In the genomic region with DNA sequence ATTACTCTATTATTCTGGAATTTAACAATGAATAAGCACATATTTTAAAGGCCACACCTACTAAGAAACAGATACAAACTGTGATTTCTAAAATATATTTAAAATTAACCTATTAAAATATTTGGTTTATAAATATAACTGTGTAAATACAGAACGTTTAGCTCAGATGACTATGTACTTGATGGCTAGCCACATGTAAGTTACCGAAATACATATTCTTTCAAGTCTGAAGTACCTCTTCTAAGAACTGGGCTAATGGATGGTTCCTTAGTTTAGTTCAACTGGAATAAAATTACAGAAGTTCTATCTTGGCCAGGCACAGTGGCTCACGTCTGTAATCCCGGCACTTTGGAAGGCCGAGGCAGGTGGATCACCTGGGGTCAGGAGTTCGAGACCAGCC, we compare ENCODE assay signal across 26 cellular contexts. TPM values are rescaled to one million over a fixed set of nuclear protein-coding genes. Genes with fewer than 3 reads are reported as not detected.
"Had no signal": no experiment of that assay in that cellular context is flagged by ENCODE, and none has a peak within 500 bp of the region (broad histone marks: within the 10 kb centered on the region; RNA-seq: fewer than 3 reads in every experiment).

No MANE protein-coding gene starts in this region.

- H3K4me3 Mint-ChIP-seq: immature natural killer cell; naive thymus-derived CD4-positive, alpha-beta T cell; nephron; neural progenitor cell; stimulated activated naive B cell treated with anti-CD40 and anti-IgM and Interleukin-4, amounts not matched to agents 10 μg/mL and 1 μg/mL and 100 μg/mL, for 72 hours; stimulated activated naive CD8-positive, alpha-beta T cell treated with anti-CD3 and anti-CD28 coated beads, Interleukin-15, Interleukin-2, amounts not matched to agents 100 ng/mL and 50 ng/mL, for 24 hours had no signal

- H3K27me3 ChIP-seq: esophagus muscularis mucosa, foreskin keratinocyte, neural progenitor cell, right lobe of liver, tibial nerve, upper lobe of left lung, uterus had no signal

- H3K36me3 ChIP-seq: esophagus muscularis mucosa, right lobe of liver, thoracic aorta, tibial nerve, upper lobe of left lung, uterus had no signal

- H3K4me1 ChIP-seq: esophagus muscularis mucosa, foreskin keratinocyte, neural progenitor cell, parathyroid adenoma, right lobe of liver, tibial nerve, upper lobe of left lung, uterus had no signal

- H3K79me2 ChIP-seq: parathyroid adenoma had no signal

- ATAC-seq: foreskin keratinocyte; naive thymus-derived CD4-positive, alpha-beta T cell; right lobe of liver; stimulated activated naive B cell treated with anti-CD40 and anti-IgM and Interleukin-4, amounts not matched to agents 10 μg/mL and 1 μg/mL and 100 μg/mL, for 72 hours had no signal

- H3K9me3 Mint-ChIP-seq: immature natural killer cell; nephron; neural progenitor cell; stimulated activated naive CD8-positive, alpha-beta T cell treated with anti-CD3 and anti-CD28 coated beads, Interleukin-15, Interleukin-2, amounts not matched to agents 100 ng/mL and 50 ng/mL, for 24 hours had no signal

- H3K27ac ChIP-seq: coronary artery, esophagus muscularis mucosa, foreskin keratinocyte, neural progenitor cell, parathyroid adenoma, right lobe of liver, thoracic aorta, tibial nerve, upper lobe of left lung, uterus had no signal

- FAIRE-seq: endothelial cell of umbilical vein had no signal

- H2AFZ ChIP-seq: neural progenitor cell, parathyroid adenoma had no signal

- H3K27me3 Mint-ChIP-seq: naive thymus-derived CD4-positive, alpha-beta T cell; progenitor cell of endocrine pancreas; stimulated activated naive B cell treated with anti-CD40 and anti-IgM and Interleukin-4, amounts not matched to agents 10 μg/mL and 1 μg/mL and 100 μg/mL, for 72 hours; stimulated activated naive CD8-positive, alpha-beta T cell treated with anti-CD3 and anti-CD28 coated beads, Interleukin-15, Interleukin-2, amounts not matched to agents 100 ng/mL and 50 ng/mL, for 24 hours had no signal

- H3K27ac Mint-ChIP-seq: immature natural killer cell; naive thymus-derived CD4-positive, alpha-beta T cell; nephron; neural progenitor cell; progenitor cell of endocrine pancreas; stimulated activated naive B cell treated with anti-CD40 and anti-IgM and Interleukin-4, amounts not matched to agents 10 μg/mL and 1 μg/mL and 100 μg/mL, for 72 hours; stimulated activated naive CD8-positive, alpha-beta T cell treated with anti-CD3 and anti-CD28 coated beads, Interleukin-15, Interleukin-2, amounts not matched to agents 100 ng/mL and 50 ng/mL, for 24 hours had no signal

- H3K9ac ChIP-seq: neural progenitor cell, parathyroid adenoma had no signal

- DNase-seq: dermis blood vessel endothelial cell; effector memory CD4-positive, alpha-beta T cell; foreskin keratinocyte; hypothalamus; immature natural killer cell; islet precursor cell; mesendoderm; midbrain; naive thymus-derived CD4-positive, alpha-beta T cell; right lobe of liver; small intestine; stimulated activated CD4-positive, alpha-beta T cell treated with anti-CD3 and anti-CD28 coated beads, Interleukin-15, amount 100 ng/mL, for 24 hours; stimulated activated CD4-positive, alpha-beta T cell treated with anti-CD3 and anti-CD28 coated beads, Interleukin-2, amount 100 ng/mL, for 48 hours; stimulated activated naive B cell treated with anti-CD40 and anti-IgM and Interleukin-4, amounts not matched to agents 10 μg/mL and 1 μg/mL and 100 μg/mL, for 72 hours; upper lobe of left lung; uterus had no signal

- H3K9me3 ChIP-seq: esophagus muscularis mucosa, right lobe of liver, thoracic aorta, tibial nerve, upper lobe of left lung, uterus had no signal

- H3K4me1 Mint-ChIP-seq: immature natural killer cell; nephron; neural progenitor cell; stimulated activated naive B cell treated with anti-CD40 and anti-IgM and Interleukin-4, amounts not matched to agents 10 μg/mL and 1 μg/mL and 100 μg/mL, for 72 hours had no signal

- H3K4me2 ChIP-seq: neural progenitor cell had no signal

- H3K4me3 ChIP-seq: coronary artery, esophagus muscularis mucosa, neural progenitor cell, right lobe of liver, thoracic aorta, tibial nerve, upper lobe of left lung, uterus had no signal

RNA-seq across cellular contexts. Expression of a gene that starts 33.4 kb away (rescaled TPM):
- total RNA-seq: foreskin keratinocyte had no signal
- polyA plus RNA-seq: foreskin keratinocyte had no signal
